Comparison of ENCODE assay signal across 17 cellular contexts in genomic region chr1:184701821-184702220, GRCh38. TPM values are rescaled to one million over a fixed set of nuclear protein-coding genes. Genes with fewer than 3 reads are reported as not detected.
A peak's percentile ranks its signal among the peaks of the same experiment; 100 is the strongest.
DNase-seq lines count a peak whose midpoint lies in the region; ATAC-seq and TF ChIP-seq lines count a peak whose summit lies in the region.
"Had no signal": no experiment of that assay in that cellular context is flagged by ENCODE, and none has a peak within 500 bp of the region (broad histone marks: within the 10 kb centered on the region; RNA-seq: fewer than 3 reads in every experiment).

No MANE protein-coding gene starts in this region.

- H3K4me3 ChIP-seq in right cardiac atrium (ENCODE audit: low read length) (no peak overlapping the region), right atrium auricular region (no peak overlapping the region), fibroblast of pulmonary artery (replicated peaks; ENCODE audit: low read depth, low read length) (no peak overlapping the region)

- TF ChIP-seq CTCF in right atrium auricular region (IDR thresholded peaks at IDR 0.05) (no peak), fibroblast of pulmonary artery (IDR thresholded peaks at IDR 0.05; ENCODE audit: low read length, missing control alignments) (no peak)

- no peaks in the 10 kb centered on the region for H3K4me1 ChIP-seq in right cardiac atrium (ENCODE audit: control insufficient read depth, insufficient read depth, low read length)
- H3K4me1 ChIP-seq in right atrium auricular region = no peaks in the 10 kb centered on the region

- no peaks in the 10 kb centered on the region for H3K9me3 ChIP-seq in right cardiac atrium (ENCODE audit: control insufficient read depth, low read length)
- no peaks in the 10 kb centered on the region for H3K9me3 ChIP-seq in right atrium auricular region

- intact Hi-C loops in right cardiac atrium (cut with DNase I) = no loop called here

- H3K27ac ChIP-seq in right cardiac atrium (ENCODE audit: low read length) = no peak overlapping the region
- H3K27ac ChIP-seq in right atrium auricular region = no peak overlapping the region
- H3K27ac ChIP-seq: C4-2B had no signal

- peak; percentile 31 to 61 for ATAC-seq in right cardiac atrium
- ATAC-seq in GM19463 (IDR thresholded peaks at IDR 0.05; ENCODE audit: unreplicated experiment) = no peak
- ATAC-seq: Panc1 had no signal

- H3K27me3 ChIP-seq in right cardiac atrium (ENCODE audit: control insufficient read depth, insufficient read depth) = no peaks in the 10 kb centered on the region
- no peaks in the 10 kb centered on the region for H3K27me3 ChIP-seq in right atrium auricular region

- WGBS in right cardiac atrium = 41% methylated on average over 1 of the region's 1 CpG

- peaks cover 29% of the 10 kb centered on the region for H3K36me3 ChIP-seq in right atrium auricular region

- DNase-seq in right cardiac atrium = no peak
- DNase-seq in right atrium auricular region (ENCODE audit: low spot score) = no peak
- peak; percentile 33 for DNase-seq in MV-4-11 (lab: John Stamatoyannopoulos, UW)
- DNase-seq in fibroblast of pulmonary artery (ENCODE audit: low read depth) = peak; percentile 34
- DNase-seq in DMS 273 (lab: John Stamatoyannopoulos, UW; ENCODE audit: unreplicated experiment) = no peak
- DNase-seq in GOT3 (lab: John Stamatoyannopoulos, UW) = no peak
- DNase-seq: COR-L47, DMS53, HCEC 1CT, Karpas-422, MM.1S, NCI-H1436, NCI-H2029 treated with DMSO at 0.1 percent for 48 hours, NCI-H82 had no signal

RNA-seq across cellular contexts. Expression of gene EDEM3, which starts 52.8 kb away (rescaled TPM):
- total RNA-seq in right cardiac atrium (10 to 100 TPM; 19.2 to 26.1 (median 20.2) TPM), right atrium auricular region (10 to 100 TPM; 18.1 to 30.0 TPM)
- 10.2 TPM for polyA plus RNA-seq in right cardiac atrium

Comparison
In these comparisons a context has a peak if more than half of its experiments do, and no peak if none do; other contexts are left out.
1. DNase-seq: peak in MV-4-11 (single experiment) and fibroblast of pulmonary artery (single experiment); none in right cardiac atrium (0 of 3), right atrium auricular region (single experiment), DMS 273 (single experiment) and GOT3 (single experiment).